19 cellular contexts compared by ENCODE assay signal in the genomic region with DNA sequence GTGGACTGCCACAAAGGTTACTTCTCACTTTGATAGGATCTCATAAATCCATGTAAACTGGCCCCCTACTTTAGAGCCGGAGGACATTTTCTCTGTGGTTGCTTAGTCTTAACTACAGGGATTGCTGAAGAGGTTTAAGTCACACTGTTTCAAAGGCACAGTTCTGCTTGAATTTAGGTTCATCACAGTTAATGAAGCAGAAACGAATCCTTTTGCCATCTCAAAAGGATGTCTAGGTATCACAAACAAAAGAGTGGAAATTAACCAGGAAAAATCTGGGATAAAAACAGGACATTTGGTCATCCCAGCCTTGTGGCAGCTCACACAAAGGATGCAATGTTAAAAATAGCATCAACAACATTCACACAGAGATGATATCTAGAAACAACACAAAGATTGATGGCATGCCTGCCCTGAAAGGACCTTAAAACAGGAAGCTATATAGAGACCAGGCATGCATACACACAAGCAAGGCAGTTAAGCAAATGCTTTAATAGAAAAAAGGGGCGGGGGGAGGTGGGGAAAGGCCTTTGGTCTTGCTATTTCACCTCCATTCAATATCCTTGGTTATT.
DNase-seq lines count a peak whose midpoint lies in the region; ATAC-seq and TF ChIP-seq lines count a peak whose summit lies in the region.
"Had no signal": no experiment of that assay in that cellular context is flagged by ENCODE, and none has a peak within 500 bp of the region (broad histone marks: within the 10 kb centered on the region; RNA-seq: fewer than 3 reads in every experiment).

No MANE protein-coding gene starts in this region.

- no peaks in the 10 kb centered on the region; the same call in 1 of the 2 replicates for H3K79me2 ChIP-seq in SK-N-SH (ENCODE audit: insufficient read depth)

- H3K36me3 ChIP-seq in SK-N-SH (replicated peaks in 1 of 2; ENCODE audit: control insufficient read depth in 1 of 2, insufficient read depth in 2 of 2, low read length in 1 of 2) (no peaks in the 10 kb centered on the region), psoas muscle (ENCODE audit: insufficient read depth in 1 of 2, low read depth in 1 of 2) (no peaks in the 10 kb centered on the region), esophagus squamous epithelium (no peaks in the 10 kb centered on the region)
- H3K36me3 ChIP-seq: left lung, Peyer's patch had no signal

- TF ChIP-seq EP300 in SK-N-SH (IDR thresholded peaks at IDR 0.05; ENCODE audit: borderline replicate concordance in 1 of 2, low read depth in 1 of 2, low read length in 1 of 2), result no peak

- H3K9me3 Mint-ChIP-seq in immature natural killer cell, result no peaks in the 10 kb centered on the region
- H3K9me3 Mint-ChIP-seq in activated CD8-positive, alpha-beta memory T cell treated with anti-CD3 and anti-CD28 coated beads, Interleukin-2, amount 10 ng/mL, durations not matched to agents 7 days and 5 days (ENCODE audit: low read depth), result no peaks in the 10 kb centered on the region
- H3K9me3 Mint-ChIP-seq: activated naive CD4-positive, alpha-beta T cell treated with anti-CD3 and anti-CD28 coated beads for 36 hours; stimulated activated naive B cell treated with anti-CD40 and anti-IgM and Interleukin-4, amounts not matched to agents 10 μg/mL and 1 μg/mL and 100 μg/mL, for 72 hours had no signal

- H3K4me3 ChIP-seq in SK-N-SH (ENCODE audit: low read depth in 2 of 2, low read length in 1 of 2), result no peak overlapping the region
- H3K4me3 ChIP-seq in psoas muscle, result no peak overlapping the region
- H3K4me3 ChIP-seq in esophagus squamous epithelium, result no peak overlapping the region
- H3K4me3 ChIP-seq: left lung, Peyer's patch had no signal

- peak; percentile 14 for ATAC-seq in left ventricle myocardium superior
- ATAC-seq in psoas muscle, result no peak
- no peak for ATAC-seq in activated CD8-positive, alpha-beta memory T cell treated with anti-CD3 and anti-CD28 coated beads, Interleukin-2, amount 10 ng/mL, durations not matched to agents 7 days and 5 days
- no peak for ATAC-seq in activated CD4-positive, CD25-positive, alpha-beta regulatory T cell treated with anti-CD3 and anti-CD28 coated beads, Interleukin-2, amount 50 U/mL, for 24 hours
- ATAC-seq: left lung; stimulated activated naive B cell treated with anti-CD40 and anti-IgM and Interleukin-4, amounts not matched to agents 10 μg/mL and 1 μg/mL and 100 μg/mL, for 72 hours; T-helper 17 cell had no signal

- CTCF ChIA-PET in SK-N-SH (lab: Yijun Ruan, JAX), result no interaction called here
- CTCF ChIA-PET in activated CD8-positive, alpha-beta memory T cell treated with anti-CD3 and anti-CD28 coated beads, Interleukin-2, amount 10 ng/mL, durations not matched to agents 7 days and 5 days (lab: Charles Lee), result no interaction called here

- H3K4me1 ChIP-seq in SK-N-SH (ENCODE audit: control insufficient read depth in 1 of 2, insufficient read depth in 2 of 2, low read depth in 1 of 2, low read length in 1 of 2) (peaks cover 7 to 39% of the 10 kb centered on the region in 2 experiments; a peak in 3 of 4 replicates), psoas muscle (peaks cover 50% of the 10 kb centered on the region), esophagus squamous epithelium (peaks cover 0 to 5% (median 0%) of the 10 kb centered on the region in 3 donors)

- H3K9me3 ChIP-seq in SK-N-SH, result no peaks in the 10 kb centered on the region
- H3K9me3 ChIP-seq in psoas muscle, result no peaks in the 10 kb centered on the region
- H3K9me3 ChIP-seq in esophagus squamous epithelium, result no peaks in the 10 kb centered on the region
- H3K9me3 ChIP-seq: left lung, Peyer's patch had no signal

- H3K4me1 Mint-ChIP-seq in immature natural killer cell, result no peaks in the 10 kb centered on the region
- no peaks in the 10 kb centered on the region for H3K4me1 Mint-ChIP-seq in activated CD8-positive, alpha-beta memory T cell treated with anti-CD3 and anti-CD28 coated beads, Interleukin-2, amount 10 ng/mL, durations not matched to agents 7 days and 5 days
- H3K4me1 Mint-ChIP-seq: stimulated activated naive B cell treated with anti-CD40 and anti-IgM and Interleukin-4, amounts not matched to agents 10 μg/mL and 1 μg/mL and 100 μg/mL, for 72 hours; T-helper 17 cell had no signal

- 46% methylated on average over 3 of the region's 3 CpGs for WGBS in SK-N-SH (ENCODE audit: low lambda C conversion rate)
- 35 to 56% (median 41%) methylated on average over 3 of the region's 3 CpGs for WGBS in psoas muscle, 3 donors
- 60 to 64% methylated on average over 3 of the region's 3 CpGs for WGBS in esophagus squamous epithelium, 2 donors

- POLR2A ChIA-PET in SK-N-SH (lab: Yijun Ruan, JAX), result no interaction called here

- TF ChIP-seq POLR2A in esophagus squamous epithelium (IDR thresholded peaks at IDR 0.05), result no peak

- no peak overlapping the region for H3K27ac Mint-ChIP-seq in immature natural killer cell
- H3K27ac Mint-ChIP-seq in activated CD8-positive, alpha-beta memory T cell treated with anti-CD3 and anti-CD28 coated beads, Interleukin-2, amount 10 ng/mL, durations not matched to agents 7 days and 5 days, result no peak overlapping the region
- H3K27ac Mint-ChIP-seq: activated naive CD4-positive, alpha-beta T cell treated with anti-CD3 and anti-CD28 coated beads for 36 hours; stimulated activated naive B cell treated with anti-CD40 and anti-IgM and Interleukin-4, amounts not matched to agents 10 μg/mL and 1 μg/mL and 100 μg/mL, for 72 hours; T-helper 17 cell had no signal

- no peaks in the 10 kb centered on the region for H3F3A ChIP-seq in SK-N-SH (replicated peaks; ENCODE audit: insufficient read depth)

- H3K27me3 ChIP-seq in SK-N-SH (ENCODE audit: insufficient read depth), result no peaks in the 10 kb centered on the region
- H3K27me3 ChIP-seq in psoas muscle (ENCODE audit: insufficient read depth in 3 of 3, low read length in 2 of 3), result no peaks in the 10 kb centered on the region
- H3K27me3 ChIP-seq in esophagus squamous epithelium, result no peaks in the 10 kb centered on the region
- H3K27me3 ChIP-seq: left lung, Peyer's patch had no signal

- H3K9me2 ChIP-seq in SK-N-SH, result no peaks in the 10 kb centered on the region

- peaks cover 2 to 3% (median 2%) of the 10 kb centered on the region in 3 donors for H3K27me3 Mint-ChIP-seq in immature natural killer cell (ENCODE audit: low read depth in 3 of 3)
- H3K27me3 Mint-ChIP-seq in activated CD8-positive, alpha-beta memory T cell treated with anti-CD3 and anti-CD28 coated beads, Interleukin-2, amount 10 ng/mL, durations not matched to agents 7 days and 5 days, result peaks cover 2% of the 10 kb centered on the region

- TF ChIP-seq RAD21 in SK-N-SH (IDR thresholded peaks at IDR 0.05; ENCODE audit: low read length), result no peak

- in situ Hi-C loops in G401 (cut with HindIII; ENCODE audit: low sequenced_read_pairs), result no loop called here

- no peak overlapping the region for H3K4me3 Mint-ChIP-seq in immature natural killer cell
- H3K4me3 Mint-ChIP-seq in activated CD8-positive, alpha-beta memory T cell treated with anti-CD3 and anti-CD28 coated beads, Interleukin-2, amount 10 ng/mL, durations not matched to agents 7 days and 5 days, result no peak overlapping the region
- H3K4me3 Mint-ChIP-seq: activated naive CD4-positive, alpha-beta T cell treated with anti-CD3 and anti-CD28 coated beads for 36 hours; stimulated activated naive B cell treated with anti-CD40 and anti-IgM and Interleukin-4, amounts not matched to agents 10 μg/mL and 1 μg/mL and 100 μg/mL, for 72 hours; T-helper 17 cell had no signal

- no peaks in the 10 kb centered on the region for H4K20me1 ChIP-seq in SK-N-SH (ENCODE audit: insufficient read depth)

- peak overlapping the region; percentile 33; the same call in 1 of the 2 replicates for H3K4me2 ChIP-seq in SK-N-SH
- H3K4me2 ChIP-seq: KMS-11 had no signal

- H2AFZ ChIP-seq in SK-N-SH (ENCODE audit: low read depth), result no peak overlapping the region

- H3K27ac ChIP-seq in SK-N-SH (ENCODE audit: low read depth in 2 of 2, low read length in 1 of 2) (peak overlapping the region; percentile 66 to 91), psoas muscle (peak overlapping the region; percentile 59), esophagus squamous epithelium (peak overlapping the region in 1 of 4 donors; percentile 25)
- H3K27ac ChIP-seq: KMS-11, Peyer's patch had no signal

- H3K9ac ChIP-seq in SK-N-SH, result no peak overlapping the region
- H3K9ac ChIP-seq: KMS-11 had no signal

- intact Hi-C loops in left ventricle myocardium superior (cut with micrococcal nuclease) (no loop called here), psoas muscle (cut with DNase I) (loop anchor here in 1 of 2 donors (5.0 kb wide), 1 partner anchor 75 kb away; a partner anchor contains a TSS), esophagus squamous epithelium (cut with DNase I) (no loop called here)

- peak; percentile 95 for DNase-seq in G401 (ENCODE audit: low spot score)
- DNase-seq in SK-N-SH, result peak; percentile 55
- no peak for DNase-seq in left ventricle myocardium superior
- DNase-seq in psoas muscle, result no peak
- no peak for DNase-seq in immature natural killer cell
- DNase-seq in esophagus squamous epithelium (lab: John Stamatoyannopoulos, UW), result no peak
- DNase-seq in activated CD8-positive, alpha-beta memory T cell treated with anti-CD3 and anti-CD28 coated beads, Interleukin-2, amount 10 ng/mL, durations not matched to agents 7 days and 5 days, result no peak
- DNase-seq: activated CD4-positive, alpha-beta T cell treated with anti-CD3 and anti-CD28 coated beads for 1 hour; activated CD8-positive, alpha-beta memory T cell treated with anti-CD3 and anti-CD28 coated beads, Interleukin-2, amount 50 U/mL, for 48 hours; activated naive CD4-positive, alpha-beta T cell treated with anti-CD3 and anti-CD28 coated beads for 36 hours; Calu3; left lung; NCI-H187; NCI-H510A treated with DMSO at 0.1 percent for 48 hours; Peyer's patch; stimulated activated naive B cell treated with anti-CD40 and anti-IgM and Interleukin-4, amounts not matched to agents 10 μg/mL and 1 μg/mL and 100 μg/mL, for 72 hours; T-helper 17 cell had no signal

- TF ChIP-seq CTCF in SK-N-SH (IDR thresholded peaks at IDR 0.05), result no peak
- TF ChIP-seq CTCF in psoas muscle (IDR thresholded peaks at IDR 0.05), result no peak
- no peak for TF ChIP-seq CTCF in esophagus squamous epithelium (IDR thresholded peaks at IDR 0.05)

- no peaks in the 10 kb centered on the region for H3K36me3 Mint-ChIP-seq in immature natural killer cell
- H3K36me3 Mint-ChIP-seq in activated CD8-positive, alpha-beta memory T cell treated with anti-CD3 and anti-CD28 coated beads, Interleukin-2, amount 10 ng/mL, durations not matched to agents 7 days and 5 days, result no peaks in the 10 kb centered on the region
- H3K36me3 Mint-ChIP-seq: stimulated activated naive B cell treated with anti-CD40 and anti-IgM and Interleukin-4, amounts not matched to agents 10 μg/mL and 1 μg/mL and 100 μg/mL, for 72 hours had no signal

TF ChIP-seq in SK-N-SH, 30 proteins besides CTCF, POLR2A, EP300 and RAD21 (continues in another document):
- TF ChIP-seq, protein P1, sequence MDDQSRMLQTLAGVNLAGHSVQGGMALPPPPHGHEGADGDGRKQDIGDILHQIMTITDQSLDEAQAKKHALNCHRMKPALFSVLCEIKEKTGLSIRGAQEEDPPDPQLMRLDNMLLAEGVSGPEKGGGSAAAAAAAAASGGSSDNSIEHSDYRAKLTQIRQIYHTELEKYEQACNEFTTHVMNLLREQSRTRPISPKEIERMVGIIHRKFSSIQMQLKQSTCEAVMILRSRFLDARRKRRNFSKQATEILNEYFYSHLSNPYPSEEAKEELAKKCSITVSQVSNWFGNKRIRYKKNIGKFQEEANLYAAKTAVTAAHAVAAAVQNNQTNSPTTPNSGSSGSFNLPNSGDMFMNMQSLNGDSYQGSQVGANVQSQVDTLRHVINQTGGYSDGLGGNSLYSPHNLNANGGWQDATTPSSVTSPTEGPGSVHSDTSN (IDR thresholded peaks at IDR 0.05), result peak; percentile 60

Comparison
In these comparisons a context has a peak if more than half of its experiments do, and no peak if none do; other contexts are left out.
1. DNase-seq: peak in G401 (single experiment) and SK-N-SH (single experiment); none in left ventricle myocardium superior (single experiment), psoas muscle (0 of 2), immature natural killer cell (0 of 3), esophagus squamous epithelium (single experiment) and activated CD8-positive, alpha-beta memory T cell treated with anti-CD3 and anti-CD28 coated beads, Interleukin-2, amount 10 ng/mL, durations not matched to agents 7 days and 5 days (single experiment).